ENCODE assay signal across 3 cellular contexts in genomic region chr4:38139187-38139586, GRCh38.
TF ChIP-seq lines count a peak whose summit lies in the region.

No MANE protein-coding gene starts in this region.

TF ChIP-seq in HepG2, 621 proteins besides CTCF, POLR2A, EP300 and RAD21 (continued from another document and continues in another):
- no peak for TF ChIP-seq HIC2 (CRISPR knock-in tag; IDR thresholded peaks at IDR 0.05; ENCODE audit: low read depth)
- no peak for TF ChIP-seq KLF11 (CRISPR knock-in tag; IDR thresholded peaks at IDR 0.05)
- no peak for TF ChIP-seq POGZ (CRISPR knock-in tag; IDR thresholded peaks at IDR 0.05)
- no peak for TF ChIP-seq ZNF839 (CRISPR knock-in tag; IDR thresholded peaks at IDR 0.05; ENCODE audit: borderline replicate concordance)
- TF ChIP-seq ZSCAN31 (CRISPR knock-in tag; IDR thresholded peaks at IDR 0.05; ENCODE audit: low read depth): no peak
- no peak for TF ChIP-seq DPF2 (CRISPR knock-in tag; IDR thresholded peaks at IDR 0.05; ENCODE audit: borderline replicate concordance, low read depth)
- no peak for TF ChIP-seq ZKSCAN1 (IDR thresholded peaks at IDR 0.05; ENCODE audit: low read length)
- no peak for TF ChIP-seq ZFP1 (CRISPR knock-in tag; IDR thresholded peaks at IDR 0.05)
- no peak for TF ChIP-seq FOXK1 (CRISPR knock-in tag; IDR thresholded peaks at IDR 0.05; ENCODE audit: borderline replicate concordance, low read depth)
- no peak for TF ChIP-seq RERE (CRISPR knock-in tag; IDR thresholded peaks at IDR 0.05; ENCODE audit: low read depth)

TF ChIP-seq in liver, 16 proteins besides CTCF, POLR2A, EP300 and RAD21 (continued from another document):
- no peak for TF ChIP-seq ZBTB33 (IDR thresholded peaks at IDR 0.05)
- TF ChIP-seq GABPA (IDR thresholded peaks at IDR 0.05 in 1 of 2, conservative IDR thresholded peaks at IDR 0.05 in 1 of 2): no peak
- TF ChIP-seq HNF4G (IDR thresholded peaks at IDR 0.05): no peak
- no peak for TF ChIP-seq TAF1 (conservative IDR thresholded peaks at IDR 0.05)
- TF ChIP-seq JUND (IDR thresholded peaks at IDR 0.05): no peak
- TF ChIP-seq NR2F2 (IDR thresholded peaks at IDR 0.05): no peak
- TF ChIP-seq FOXA2 (IDR thresholded peaks at IDR 0.05): no peak
- no peak for TF ChIP-seq HNF4A (conservative IDR thresholded peaks at IDR 0.05)
- no peak for TF ChIP-seq FOXA1 (IDR thresholded peaks at IDR 0.05)
- no peak for TF ChIP-seq YY1 (IDR thresholded peaks at IDR 0.05)
- no peak for TF ChIP-seq MAX (IDR thresholded peaks at IDR 0.05)
- no peak for TF ChIP-seq RXRA (IDR thresholded peaks at IDR 0.05)
- TF ChIP-seq REST (IDR thresholded peaks at IDR 0.05): no peak

TF ChIP-seq in SK-N-SH treated with all-trans-retinoic acid at 6 μM for 48 hours, 23 proteins besides CTCF, POLR2A, EP300 and RAD21 (continued from another document):
- TF ChIP-seq POU6F1 (CRISPR knock-in tag; IDR thresholded peaks at IDR 0.05; ENCODE audit: borderline replicate concordance, low read depth): no peak
- TF ChIP-seq CREB5 (CRISPR knock-in tag; IDR thresholded peaks at IDR 0.05; ENCODE audit: low read depth): no peak
- TF ChIP-seq ESRRG (CRISPR knock-in tag; IDR thresholded peaks at IDR 0.05): no peak
- TF ChIP-seq GLIS3 (CRISPR knock-in tag; IDR thresholded peaks at IDR 0.05): no peak
